1 cellular context compared by ENCODE assay signal in genomic region chr2:170344663-170345099, GRCh38.
A peak's percentile ranks its signal among the peaks of the same experiment; 100 is the strongest.
TF ChIP-seq lines count a peak whose summit lies in the region.

No MANE protein-coding gene starts in this region.

TF ChIP-seq in K562, 482 proteins besides CTCF, POLR2A, EP300 and RAD21 (continued from another document and continues in another):
- TF ChIP-seq NKRF (IDR thresholded peaks at IDR 0.05; ENCODE audit: borderline replicate concordance) (no peak), BCL6 (CRISPR knock-in tag; IDR thresholded peaks at IDR 0.05) (no peak), ZNF384 (IDR thresholded peaks at IDR 0.05; ENCODE audit: low read depth, low read length) (no peak), ZNF77 (CRISPR knock-in tag; IDR thresholded peaks at IDR 0.05) (no peak), ZNF79 (CRISPR knock-in tag; IDR thresholded peaks at IDR 0.05; ENCODE audit: low read depth) (peak; percentile 67), ELF1 (tag; IDR thresholded peaks at IDR 0.05) (no peak), ZC3H11A (IDR thresholded peaks at IDR 0.05; ENCODE audit: low read depth, low read length) (no peak), ZFP1 (CRISPR knock-in tag; IDR thresholded peaks at IDR 0.05) (no peak), RFX5 (IDR thresholded peaks at IDR 0.05; ENCODE audit: low read depth, low read length) (no peak), MYC (IDR thresholded peaks at IDR 0.05; ENCODE audit: low read depth, low read length) (no peak), MYC (CRISPR knock-in tag; IDR thresholded peaks at IDR 0.05; ENCODE audit: borderline replicate concordance, low read depth) (peak; percentile 62; the same call in 1 of the 2 replicates), NFIC (IDR thresholded peaks at IDR 0.05) (no peak), XRCC5 (IDR thresholded peaks at IDR 0.05; ENCODE audit: low read depth, low read length) (no peak), PHF20 (IDR thresholded peaks at IDR 0.05; ENCODE audit: partially characterized antibody) (no peak), TBL1XR1 (IDR thresholded peaks at IDR 0.05; ENCODE audit: low read length in 2 of 2) (no peak), ZNF41 (CRISPR knock-in tag; conservative IDR thresholded peaks at IDR 0.05) (peak; percentile 82), MXI1 (IDR thresholded peaks at IDR 0.05; ENCODE audit: low read depth, low read length) (no peak), OTX1 (CRISPR knock-in tag; IDR thresholded peaks at IDR 0.05) (no peak), ERF (CRISPR knock-in tag; IDR thresholded peaks at IDR 0.05) (no peak), SRSF9 (IDR thresholded peaks at IDR 0.05; ENCODE audit: borderline replicate concordance, low read depth, low read length) (no peak), ZNF695 (CRISPR knock-in tag; IDR thresholded peaks at IDR 0.05) (no peak), TCFL5 (CRISPR knock-in tag; conservative IDR thresholded peaks at IDR 0.05) (no peak), FOXK1 (CRISPR knock-in tag; IDR thresholded peaks at IDR 0.05; ENCODE audit: borderline replicate concordance) (no peak), EP400 (IDR thresholded peaks at IDR 0.05) (no peak), TFAP4 (CRISPR knock-in tag; IDR thresholded peaks at IDR 0.05; ENCODE audit: borderline replicate concordance) (no peak), NCOR1 (IDR thresholded peaks at IDR 0.05) (no peak), HMG20A (CRISPR knock-in tag; conservative IDR thresholded peaks at IDR 0.05) (no peak), MAZ (CRISPR knock-in tag; conservative IDR thresholded peaks at IDR 0.05 in 1 of 2, IDR thresholded peaks at IDR 0.05 in 1 of 2) (no peak), ILK (tag; IDR thresholded peaks at IDR 0.05; ENCODE audit: borderline replicate concordance, low read depth) (peak; percentile 60; the same call in 1 of the 2 replicates), ZNF644 (tag; IDR thresholded peaks at IDR 0.05; ENCODE audit: low read depth) (peak; percentile 65; the same call in 1 of the 2 replicates), ZNF449 (CRISPR knock-in tag; IDR thresholded peaks at IDR 0.05) (no peak), ZBTB12 (CRISPR knock-in tag; IDR thresholded peaks at IDR 0.05) (0 out of 2 replicates have a peak, but pooled peaks have one; percentile 25), ZNF589 (CRISPR knock-in tag; IDR thresholded peaks at IDR 0.05; ENCODE audit: low read depth) (peak; percentile 96), FOXP1 (CRISPR knock-in tag; IDR thresholded peaks at IDR 0.05) (no peak), CREBBP (IDR thresholded peaks at IDR 0.05; ENCODE audit: low read depth, low read length) (no peak), KLF16 (IDR thresholded peaks at IDR 0.05) (no peak), ESRRB (CRISPR knock-in tag; IDR thresholded peaks at IDR 0.05; ENCODE audit: borderline replicate concordance) (no peak), PTTG1 (tag; IDR thresholded peaks at IDR 0.05; ENCODE audit: low read depth) (peak; percentile 81), YY1 (IDR thresholded peaks at IDR 0.05; ENCODE audit: borderline replicate concordance in 1 of 3, control insufficient read depth in 1 of 3, extremely low read depth in 1 of 3, insufficient read depth in 3 of 3, insufficient read length in 1 of 3, insufficient replicate concordance in 2 of 3, low read depth in 1 of 3, low read length in 2 of 3) (no peak), ZNF311 (CRISPR knock-in tag; IDR thresholded peaks at IDR 0.05) (peak; percentile 88), NUFIP1 (IDR thresholded peaks at IDR 0.05; ENCODE audit: partially characterized antibody) (no peak), POU5F1 (IDR thresholded peaks at IDR 0.05; ENCODE audit: borderline replicate concordance, low read depth, low read length, partially characterized antibody) (no peak), HMG20B (CRISPR knock-in tag; IDR thresholded peaks at IDR 0.05) (no peak), NR3C1 (CRISPR knock-in tag; IDR thresholded peaks at IDR 0.05) (no peak), SMAD2 (IDR thresholded peaks at IDR 0.05; ENCODE audit: low read depth, low read length) (no peak), U2AF2 (optimal IDR thresholded peaks at IDR 0.05; ENCODE audit: low read depth, low read length) (no peak), POLR3G (IDR thresholded peaks at IDR 0.05; ENCODE audit: extremely low read depth, insufficient read length, insufficient replicate concordance) (no peak)
- TF ChIP-seq, protein P1, sequence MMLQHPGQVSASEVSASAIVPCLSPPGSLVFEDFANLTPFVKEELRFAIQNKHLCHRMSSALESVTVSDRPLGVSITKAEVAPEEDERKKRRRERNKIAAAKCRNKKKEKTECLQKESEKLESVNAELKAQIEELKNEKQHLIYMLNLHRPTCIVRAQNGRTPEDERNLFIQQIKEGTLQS (IDR thresholded peaks at IDR 0.05): no peak
- TF ChIP-seq, protein P1 (CRISPR knock-in tag; conservative IDR thresholded peaks at IDR 0.05): no peak
- TF ChIP-seq, protein P2, sequence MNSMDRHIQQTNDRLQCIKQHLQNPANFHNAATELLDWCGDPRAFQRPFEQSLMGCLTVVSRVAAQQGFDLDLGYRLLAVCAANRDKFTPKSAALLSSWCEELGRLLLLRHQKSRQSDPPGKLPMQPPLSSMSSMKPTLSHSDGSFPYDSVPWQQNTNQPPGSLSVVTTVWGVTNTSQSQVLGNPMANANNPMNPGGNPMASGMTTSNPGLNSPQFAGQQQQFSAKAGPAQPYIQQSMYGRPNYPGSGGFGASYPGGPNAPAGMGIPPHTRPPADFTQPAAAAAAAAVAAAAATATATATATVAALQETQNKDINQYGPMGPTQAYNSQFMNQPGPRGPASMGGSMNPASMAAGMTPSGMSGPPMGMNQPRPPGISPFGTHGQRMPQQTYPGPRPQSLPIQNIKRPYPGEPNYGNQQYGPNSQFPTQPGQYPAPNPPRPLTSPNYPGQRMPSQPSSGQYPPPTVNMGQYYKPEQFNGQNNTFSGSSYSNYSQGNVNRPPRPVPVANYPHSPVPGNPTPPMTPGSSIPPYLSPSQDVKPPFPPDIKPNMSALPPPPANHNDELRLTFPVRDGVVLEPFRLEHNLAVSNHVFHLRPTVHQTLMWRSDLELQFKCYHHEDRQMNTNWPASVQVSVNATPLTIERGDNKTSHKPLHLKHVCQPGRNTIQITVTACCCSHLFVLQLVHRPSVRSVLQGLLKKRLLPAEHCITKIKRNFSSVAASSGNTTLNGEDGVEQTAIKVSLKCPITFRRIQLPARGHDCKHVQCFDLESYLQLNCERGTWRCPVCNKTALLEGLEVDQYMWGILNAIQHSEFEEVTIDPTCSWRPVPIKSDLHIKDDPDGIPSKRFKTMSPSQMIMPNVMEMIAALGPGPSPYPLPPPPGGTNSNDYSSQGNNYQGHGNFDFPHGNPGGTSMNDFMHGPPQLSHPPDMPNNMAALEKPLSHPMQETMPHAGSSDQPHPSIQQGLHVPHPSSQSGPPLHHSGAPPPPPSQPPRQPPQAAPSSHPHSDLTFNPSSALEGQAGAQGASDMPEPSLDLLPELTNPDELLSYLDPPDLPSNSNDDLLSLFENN (IDR thresholded peaks at IDR 0.05; ENCODE audit: low read depth in 2 of 2, low read length in 2 of 2): no peak
- TF ChIP-seq, protein P3, sequence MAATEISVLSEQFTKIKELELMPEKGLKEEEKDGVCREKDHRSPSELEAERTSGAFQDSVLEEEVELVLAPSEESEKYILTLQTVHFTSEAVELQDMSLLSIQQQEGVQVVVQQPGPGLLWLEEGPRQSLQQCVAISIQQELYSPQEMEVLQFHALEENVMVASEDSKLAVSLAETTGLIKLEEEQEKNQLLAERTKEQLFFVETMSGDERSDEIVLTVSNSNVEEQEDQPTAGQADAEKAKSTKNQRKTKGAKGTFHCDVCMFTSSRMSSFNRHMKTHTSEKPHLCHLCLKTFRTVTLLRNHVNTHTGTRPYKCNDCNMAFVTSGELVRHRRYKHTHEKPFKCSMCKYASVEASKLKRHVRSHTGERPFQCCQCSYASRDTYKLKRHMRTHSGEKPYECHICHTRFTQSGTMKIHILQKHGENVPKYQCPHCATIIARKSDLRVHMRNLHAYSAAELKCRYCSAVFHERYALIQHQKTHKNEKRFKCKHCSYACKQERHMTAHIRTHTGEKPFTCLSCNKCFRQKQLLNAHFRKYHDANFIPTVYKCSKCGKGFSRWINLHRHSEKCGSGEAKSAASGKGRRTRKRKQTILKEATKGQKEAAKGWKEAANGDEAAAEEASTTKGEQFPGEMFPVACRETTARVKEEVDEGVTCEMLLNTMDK (IDR thresholded peaks at IDR 0.05; ENCODE audit: borderline replicate concordance, insufficient read depth, low read depth, low read length, poor library complexity, severe bottlenecking): no peak
- TF ChIP-seq, protein P4, sequence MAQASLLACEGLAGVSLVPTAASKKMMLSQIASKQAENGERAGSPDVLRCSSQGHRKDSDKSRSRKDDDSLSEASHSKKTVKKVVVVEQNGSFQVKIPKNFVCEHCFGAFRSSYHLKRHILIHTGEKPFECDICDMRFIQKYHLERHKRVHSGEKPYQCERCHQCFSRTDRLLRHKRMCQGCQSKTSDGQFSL (CRISPR knock-in tag; IDR thresholded peaks at IDR 0.05): no peak
- TF ChIP-seq, protein P4 (tag; IDR thresholded peaks at IDR 0.05): peak in 1 of 2 experiments; percentile 68; a peak in 1 of 4 replicates
- TF ChIP-seq, protein P5, sequence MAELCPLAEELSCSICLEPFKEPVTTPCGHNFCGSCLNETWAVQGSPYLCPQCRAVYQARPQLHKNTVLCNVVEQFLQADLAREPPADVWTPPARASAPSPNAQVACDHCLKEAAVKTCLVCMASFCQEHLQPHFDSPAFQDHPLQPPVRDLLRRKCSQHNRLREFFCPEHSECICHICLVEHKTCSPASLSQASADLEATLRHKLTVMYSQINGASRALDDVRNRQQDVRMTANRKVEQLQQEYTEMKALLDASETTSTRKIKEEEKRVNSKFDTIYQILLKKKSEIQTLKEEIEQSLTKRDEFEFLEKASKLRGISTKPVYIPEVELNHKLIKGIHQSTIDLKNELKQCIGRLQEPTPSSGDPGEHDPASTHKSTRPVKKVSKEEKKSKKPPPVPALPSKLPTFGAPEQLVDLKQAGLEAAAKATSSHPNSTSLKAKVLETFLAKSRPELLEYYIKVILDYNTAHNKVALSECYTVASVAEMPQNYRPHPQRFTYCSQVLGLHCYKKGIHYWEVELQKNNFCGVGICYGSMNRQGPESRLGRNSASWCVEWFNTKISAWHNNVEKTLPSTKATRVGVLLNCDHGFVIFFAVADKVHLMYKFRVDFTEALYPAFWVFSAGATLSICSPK (IDR thresholded peaks at IDR 0.05; ENCODE audit: borderline replicate concordance): no peak
